In genomic region chr3:175338775-175339535, GRCh38 we compare ENCODE assay signal across 11 cellular contexts.
DNase-seq lines count a peak whose midpoint lies in the region; ATAC-seq, FAIRE-seq and TF ChIP-seq lines count a peak whose summit lies in the region.
"Had no signal": no experiment of that assay in that cellular context is flagged by ENCODE, and none has a peak within 500 bp of the region (broad histone marks: within the 10 kb centered on the region; RNA-seq: fewer than 3 reads in every experiment).

No MANE protein-coding gene starts in this region.

- CTCF ChIA-PET in A549 (lab: Yijun Ruan, JAX) (no interaction called here), GM12878 (lab: Yijun Ruan, JAX) (interaction anchor here (1.2 kb wide), 2 partner anchors 14 to 46 kb away, joined by 3 read pairs; no protein-coding TSS in a partner anchor)
- CTCF ChIA-PET in activated CD4-positive, alpha-beta memory T cell treated with anti-CD3 and anti-CD28 coated beads for 36 hours (lab: Charles Lee), result no interaction called here

- H3K4me3 Mint-ChIP-seq in HFFc6, result peak overlapping the region; percentile 23
- no peak overlapping the region for H3K4me3 Mint-ChIP-seq in activated T-helper 17 cell treated with anti-CD3 and anti-CD28 coated beads, Interleukin-2, amount 50 U/mL, for 72 hours
- H3K4me3 Mint-ChIP-seq in activated CD4-positive, alpha-beta memory T cell treated with anti-CD3 and anti-CD28 coated beads for 36 hours, result no peak overlapping the region
- H3K4me3 Mint-ChIP-seq: activated T-helper 1 cell treated with anti-CD3 and anti-CD28 coated beads, Interleukin-12 subunit alpha, Interleukin-12 subunit beta, Interleukin-2, Interleukin-4 antibody, amounts not matched to agents 30 ng/mL and 10 ng/mL and 1 ng/mL, durations not matched to agents 14 hours and 24 hours and 36 hours had no signal

- no peak overlapping the region for H2AFZ ChIP-seq in GM12878 (ENCODE audit: control insufficient read depth, low read depth, low read length)

- peak overlapping the region; percentile 45 to 53; a peak in 3 of 6 replicates for H3K27ac ChIP-seq in A549
- H3K27ac ChIP-seq in GM12878 (ENCODE audit: control insufficient read depth, insufficient read depth), result no peak overlapping the region
- peak overlapping the region; percentile 6 to 68 (median 18) for H3K27ac ChIP-seq in right lobe of liver

- POLR2A ChIA-PET in A549 (lab: Yijun Ruan, JAX), result no interaction called here
- POLR2A ChIA-PET in GM12878 (lab: Charles Lee), result interaction anchor here (0.6 kb wide), 1 partner anchor 36 kb away, joined by 5 read pairs; no protein-coding TSS in a partner anchor
- POLR2A ChIA-PET in activated CD4-positive, alpha-beta memory T cell treated with anti-CD3 and anti-CD28 coated beads for 36 hours (lab: Charles Lee), result no interaction called here

- no peaks in the 10 kb centered on the region for H4K20me1 ChIP-seq in GM12878 (ENCODE audit: control insufficient read depth, insufficient read depth)

- in situ Hi-C loops in GM12878 (cut with MboI), result no loop called here

- SMC1A ChIA-PET in GM12878 (lab: Charles Lee; ENCODE audit: uncharacterized antibody, unreplicated experiment), result interaction anchor here (0.9 to 2.7 kb wide), 3 partner anchors 13 to 64 kb away, joined by 3 to 9 read pairs (median 8); no protein-coding TSS in a partner anchor

- H3K4me2 ChIP-seq in A549, result peak overlapping the region; percentile 73
- H3K4me2 ChIP-seq in GM12878 (ENCODE audit: control insufficient read depth, insufficient read depth), result no peak overlapping the region

- no peaks in the 10 kb centered on the region for H3K36me3 ChIP-seq in GM12878 (ENCODE audit: control insufficient read depth in 2 of 2, insufficient read depth in 2 of 2, low read length in 1 of 2)
- no peaks in the 10 kb centered on the region for H3K36me3 ChIP-seq in right lobe of liver

- H3K79me2 ChIP-seq in GM12878 (ENCODE audit: control insufficient read depth, insufficient read depth, low read length), result no peaks in the 10 kb centered on the region

- no peaks in the 10 kb centered on the region for H3K9me3 Mint-ChIP-seq in HFFc6
- H3K9me3 Mint-ChIP-seq in activated T-helper 17 cell treated with anti-CD3 and anti-CD28 coated beads, Interleukin-2, amount 50 U/mL, for 72 hours, result peaks cover 9% of the 10 kb centered on the region
- H3K9me3 Mint-ChIP-seq in activated CD4-positive, alpha-beta memory T cell treated with anti-CD3 and anti-CD28 coated beads for 36 hours, result no peaks in the 10 kb centered on the region
- H3K9me3 Mint-ChIP-seq: activated T-helper 1 cell treated with anti-CD3 and anti-CD28 coated beads, Interleukin-12 subunit alpha, Interleukin-12 subunit beta, Interleukin-2, Interleukin-4 antibody, amounts not matched to agents 30 ng/mL and 10 ng/mL and 1 ng/mL, durations not matched to agents 14 hours and 24 hours and 36 hours had no signal

- H3K27ac Mint-ChIP-seq in HFFc6, result peak overlapping the region; percentile 79
- no peak overlapping the region for H3K27ac Mint-ChIP-seq in activated T-helper 17 cell treated with anti-CD3 and anti-CD28 coated beads, Interleukin-2, amount 50 U/mL, for 72 hours
- no peak overlapping the region for H3K27ac Mint-ChIP-seq in activated CD4-positive, alpha-beta memory T cell treated with anti-CD3 and anti-CD28 coated beads for 36 hours
- H3K27ac Mint-ChIP-seq: activated T-helper 1 cell treated with anti-CD3 and anti-CD28 coated beads, Interleukin-12 subunit alpha, Interleukin-12 subunit beta, Interleukin-2, Interleukin-4 antibody, amounts not matched to agents 30 ng/mL and 10 ng/mL and 1 ng/mL, durations not matched to agents 14 hours and 24 hours and 36 hours had no signal

- H3K4me3 ChIP-seq in A549, result 0 out of 3 replicates have a peak overlapping the region, but pooled peaks have one; percentile 10
- no peak overlapping the region for H3K4me3 ChIP-seq in GM12878
- peak overlapping the region in 2 of 3 donors; percentile 17 to 37 for H3K4me3 ChIP-seq in right lobe of liver

- no TSS peak for BruUV-seq in GM12878 (replicated peaks; lab: Mats Ljungman, UMichigan)

- H3K4me1 ChIP-seq in A549 (peaks cover 11% of the 10 kb centered on the region; the same call in 1 of the 3 replicates), GM12878 (ENCODE audit: control insufficient read depth, insufficient read depth, low read length) (no peaks in the 10 kb centered on the region), right lobe of liver (peaks cover 0 to 10% (median 0%) of the 10 kb centered on the region in 4 donors)

- H3K36me3 Mint-ChIP-seq in HFFc6 (ENCODE audit: low read depth), result peaks cover 10% of the 10 kb centered on the region; the same call in 1 of the 2 replicates
- no peaks in the 10 kb centered on the region for H3K36me3 Mint-ChIP-seq in activated T-helper 17 cell treated with anti-CD3 and anti-CD28 coated beads, Interleukin-2, amount 50 U/mL, for 72 hours (ENCODE audit: low read depth)
- H3K36me3 Mint-ChIP-seq in activated CD4-positive, alpha-beta memory T cell treated with anti-CD3 and anti-CD28 coated beads for 36 hours, result no peaks in the 10 kb centered on the region

- FAIRE-seq in A549 (lab: Jason Lieb, UNC) (no peak), GM12878 (lab: Jason Lieb, UNC) (no peak)

- TF ChIP-seq EP300 in A549 (IDR thresholded peaks at IDR 0.05), result no peak
- TF ChIP-seq EP300 in GM12878 (IDR thresholded peaks at IDR 0.05; ENCODE audit: borderline replicate concordance in 1 of 2, control insufficient read depth in 1 of 2, low read depth in 2 of 2, low read length in 2 of 2), result no peak

- H3K9ac ChIP-seq in GM12878 (ENCODE audit: control insufficient read depth, insufficient read depth, low read length), result no peak overlapping the region

- 5% methylated on average over 7 of the region's 7 CpGs for WGBS in A549 (ENCODE audit: missing lambda C conversion rate)
- WGBS in GM12878 (ENCODE audit: insufficient coverage, insufficient replicate concordance, low lambda C conversion rate, missing lambda C conversion rate), result 14% methylated on average over 7 of the region's 7 CpGs
- WGBS in right lobe of liver (ENCODE audit: insufficient coverage, low coverage, low lambda C conversion rate, missing lambda C conversion rate), result 35% methylated on average over 7 of the region's 7 CpGs

- ATAC-seq in A549, result peak; percentile 76 to 77
- peak; percentile 71 for ATAC-seq in GM12878
- ATAC-seq in right lobe of liver, result peak; percentile 92 to 94 (median 93)
- ATAC-seq in activated T-helper 17 cell treated with anti-CD3 and anti-CD28 coated beads, Interleukin-2, amount 50 U/mL, for 72 hours (replicated peaks), result no peak

- TF ChIP-seq POLR2A in A549 (IDR thresholded peaks at IDR 0.05; ENCODE audit: low read length) (no peak), GM12878 (IDR thresholded peaks at IDR 0.05; ENCODE audit: low read depth, low read length) (no peak), right lobe of liver (IDR thresholded peaks at IDR 0.05) (no peak)

- no peak for TF ChIP-seq RAD21 in A549 (conservative IDR thresholded peaks at IDR 0.05 in 1 of 2, IDR thresholded peaks at IDR 0.05 in 1 of 2)
- no peak for TF ChIP-seq RAD21 in GM12878 (IDR thresholded peaks at IDR 0.05; ENCODE audit: insufficient read depth, low read depth, low read length)

- H3K9me3 ChIP-seq in A549 (no peaks in the 10 kb centered on the region), GM12878 (replicated peaks; ENCODE audit: control insufficient read depth, insufficient read depth, low read length) (no peaks in the 10 kb centered on the region), right lobe of liver (no peaks in the 10 kb centered on the region)

- TF ChIP-seq CTCF in A549 (IDR thresholded peaks at IDR 0.05) (no peak), HFFc6 (IDR thresholded peaks at IDR 0.05) (no peak), GM12878 (IDR thresholded peaks at IDR 0.05 in 2 of 3, conservative IDR thresholded peaks at IDR 0.05 in 1 of 3; ENCODE audit: control insufficient read depth in 2 of 3, extremely low read depth in 1 of 3, insufficient read depth in 1 of 3, low read depth in 3 of 3, low read length in 3 of 3) (no peak), right lobe of liver (IDR thresholded peaks at IDR 0.05) (no peak)

- DNase-seq in A549 (ENCODE audit: low read depth in 1 of 2, low spot score in 1 of 2) (peak; percentile 10 to 47), HFFc6 (peak; percentile 77), GM12878 (ENCODE audit: low read depth, low spot score) (no peak), right lobe of liver (peak in 1 of 3 donors; percentile 59), dermis blood vessel endothelial cell (no peak)
- no peak for DNase-seq in central memory CD4-positive, alpha-beta T cell
- no peak for DNase-seq in activated CD4-positive, alpha-beta memory T cell treated with anti-CD3 and anti-CD28 coated beads for 36 hours
- DNase-seq: foreskin melanocyte, posterior cingulate gyrus had no signal

- RAD21 ChIA-PET in GM12878 (lab: Charles Lee; ENCODE audit: unreplicated experiment), result interaction anchor here (1.1 to 1.8 kb wide), 4 partner anchors 17 to 72 kb away, joined by 3 to 5 read pairs (median 4); no protein-coding TSS in a partner anchor

- intact Hi-C loops in GM12878 (cut with micrococcal nuclease; ENCODE audit: unreplicated experiment), result no loop called here
- intact Hi-C loops in right lobe of liver (cut with DNase I), result no loop called here
- intact Hi-C loops in activated CD4-positive, alpha-beta memory T cell treated with anti-CD3 and anti-CD28 coated beads for 36 hours (cut with micrococcal nuclease), result no loop called here

- peaks cover 80% of the 10 kb centered on the region for H3K4me1 Mint-ChIP-seq in HFFc6 (ENCODE audit: low read depth)
- H3K4me1 Mint-ChIP-seq in activated T-helper 17 cell treated with anti-CD3 and anti-CD28 coated beads, Interleukin-2, amount 50 U/mL, for 72 hours, result no peaks in the 10 kb centered on the region
- H3K4me1 Mint-ChIP-seq in activated CD4-positive, alpha-beta memory T cell treated with anti-CD3 and anti-CD28 coated beads for 36 hours (ENCODE audit: low read depth), result no peaks in the 10 kb centered on the region

- H3K27me3 ChIP-seq in GM12878 (replicated peaks in 1 of 2; ENCODE audit: control insufficient read depth in 2 of 2, insufficient read depth in 2 of 2, low read length in 1 of 2) (no peaks in the 10 kb centered on the region), right lobe of liver (no peaks in the 10 kb centered on the region)

- H3K27me3 Mint-ChIP-seq in HFFc6 (ENCODE audit: insufficient read depth), result peaks cover 4% of the 10 kb centered on the region; the same call in 1 of the 2 replicates
- no peaks in the 10 kb centered on the region for H3K27me3 Mint-ChIP-seq in activated T-helper 17 cell treated with anti-CD3 and anti-CD28 coated beads, Interleukin-2, amount 50 U/mL, for 72 hours
- H3K27me3 Mint-ChIP-seq in activated CD4-positive, alpha-beta memory T cell treated with anti-CD3 and anti-CD28 coated beads for 36 hours, result no peaks in the 10 kb centered on the region

TF ChIP-seq in A549, 52 proteins besides CTCF, POLR2A, EP300 and RAD21:
- TF ChIP-seq FOSL2 (IDR thresholded peaks at IDR 0.05) (no peak), FOSL2 (CRISPR knock-in tag; IDR thresholded peaks at IDR 0.05) (peak; percentile 31; the same call in 1 of the 2 replicates), HDAC2 (IDR thresholded peaks at IDR 0.05) (no peak)

TF ChIP-seq in GM12878, 131 proteins besides CTCF, POLR2A, EP300 and RAD21 (continues in another document):
- TF ChIP-seq YBX1 (IDR thresholded peaks at IDR 0.05) (no peak), IKZF1 (conservative IDR thresholded peaks at IDR 0.05) (no peak)

Comparison
In these comparisons a context has a peak if more than half of its experiments do, and no peak if none do; other contexts are left out.
1. DNase-seq: peak in A549 (2 of 2) and HFFc6 (single experiment); none in GM12878 (single experiment), central memory CD4-positive, alpha-beta T cell (single experiment), activated CD4-positive, alpha-beta memory T cell treated with anti-CD3 and anti-CD28 coated beads for 36 hours (single experiment) and dermis blood vessel endothelial cell (single experiment).